ENCODE assay signal across 22 cellular contexts in the genomic region with DNA sequence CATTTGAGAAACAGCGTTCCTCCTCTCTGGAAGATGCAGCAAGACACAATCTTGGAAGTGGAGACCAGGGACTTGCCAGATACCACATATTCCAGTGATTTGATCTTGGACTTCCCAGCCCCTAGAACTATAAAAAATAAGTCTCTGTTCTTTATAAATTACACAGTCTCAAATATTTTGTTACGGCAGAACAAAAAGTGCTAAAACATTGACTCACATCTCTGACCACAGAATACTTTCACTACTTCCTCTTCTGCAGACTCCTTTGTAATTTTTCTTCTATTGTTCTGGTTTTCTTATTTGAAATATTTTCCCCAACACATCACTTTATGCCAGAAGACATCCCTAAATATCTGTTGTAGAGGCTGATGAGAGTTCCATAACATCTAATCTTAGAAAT.
"Had no signal": no experiment of that assay in that cellular context is flagged by ENCODE, and none has a peak within 500 bp of the region (broad histone marks: within the 10 kb centered on the region; RNA-seq: fewer than 3 reads in every experiment).

No MANE protein-coding gene starts in this region.

- H3K9me3 ChIP-seq: esophagus squamous epithelium, heart left ventricle, lower lobe of right lung, tibial artery had no signal

- H3K4me1 Mint-ChIP-seq: activated naive CD4-positive, alpha-beta T cell treated with anti-CD3 and anti-CD28 coated beads, Interleukin-2, amount 50 U/mL, for 24 hours; brain; central memory CD8-positive, alpha-beta T cell; immature natural killer cell; mesothelial cell of epicardium; nephron progenitor cell; stimulated activated memory B cell treated with anti-CD40 and anti-IgM and Interleukin-4, amounts not matched to agents 10 μg/mL and 1 μg/mL and 100 μg/mL, for 72 hours had no signal

- H3K9me3 Mint-ChIP-seq: nephron progenitor cell; stimulated activated memory B cell treated with anti-CD40 and anti-IgM and Interleukin-4, amounts not matched to agents 10 μg/mL and 1 μg/mL and 100 μg/mL, for 72 hours had no signal

- H3K27me3 Mint-ChIP-seq: activated naive CD4-positive, alpha-beta T cell treated with anti-CD3 and anti-CD28 coated beads, Interleukin-2, amount 50 U/mL, for 24 hours; brain; central memory CD8-positive, alpha-beta T cell; stimulated activated memory B cell treated with anti-CD40 and anti-IgM and Interleukin-4, amounts not matched to agents 10 μg/mL and 1 μg/mL and 100 μg/mL, for 72 hours had no signal

- H3K36me3 ChIP-seq: esophagus squamous epithelium, heart left ventricle, lower lobe of right lung, tibial artery had no signal

- ATAC-seq: heart left ventricle; left cardiac atrium; lower lobe of right lung; stimulated activated memory B cell treated with anti-CD40 and anti-IgM and Interleukin-4, amounts not matched to agents 10 μg/mL and 1 μg/mL and 100 μg/mL, for 72 hours had no signal

- H3K4me1 ChIP-seq: esophagus squamous epithelium, heart left ventricle, lower lobe of right lung, tibial artery had no signal

- H3K4me3 ChIP-seq: esophagus squamous epithelium, heart left ventricle, lower lobe of right lung, tibial artery had no signal

- H3K4me3 Mint-ChIP-seq: activated naive CD4-positive, alpha-beta T cell treated with anti-CD3 and anti-CD28 coated beads, Interleukin-2, amount 50 U/mL, for 24 hours; brain; central memory CD8-positive, alpha-beta T cell; immature natural killer cell; mesothelial cell of epicardium; nephron progenitor cell; stimulated activated memory B cell treated with anti-CD40 and anti-IgM and Interleukin-4, amounts not matched to agents 10 μg/mL and 1 μg/mL and 100 μg/mL, for 72 hours had no signal

- H3K27me3 ChIP-seq: esophagus squamous epithelium, heart left ventricle, tibial artery had no signal

- DNase-seq: activated CD4-positive, alpha-beta T cell treated with anti-CD3 and anti-CD28 coated beads, Interleukin-2, amount 50 U/mL, for 4 hours; activated CD4-positive, CD25-positive, alpha-beta regulatory T cell treated with anti-CD3 and anti-CD28 coated beads, Interleukin-2, amount 50 U/mL, for 72 hours; activated T-cell treated with anti-CD3 and anti-CD28 coated beads for 4 hours; amniotic stem cell; cortex of kidney; effector CD4-positive, alpha-beta T cell; esophagus squamous epithelium; foreskin melanocyte; heart left ventricle; immature natural killer cell; left cardiac atrium; lower lobe of right lung; nephron progenitor cell; occipital lobe; stimulated activated CD4-positive, alpha-beta T cell treated with anti-CD3 and anti-CD28 coated beads, Interleukin-2, amount 100 ng/mL, for 48 hours; T1000; tibial artery had no signal

- H3K27ac Mint-ChIP-seq: activated naive CD4-positive, alpha-beta T cell treated with anti-CD3 and anti-CD28 coated beads, Interleukin-2, amount 50 U/mL, for 24 hours; brain; immature natural killer cell; mesothelial cell of epicardium; nephron progenitor cell; stimulated activated memory B cell treated with anti-CD40 and anti-IgM and Interleukin-4, amounts not matched to agents 10 μg/mL and 1 μg/mL and 100 μg/mL, for 72 hours had no signal

- H3K36me3 Mint-ChIP-seq: activated naive CD4-positive, alpha-beta T cell treated with anti-CD3 and anti-CD28 coated beads, Interleukin-2, amount 50 U/mL, for 24 hours; brain; immature natural killer cell; mesothelial cell of epicardium; stimulated activated memory B cell treated with anti-CD40 and anti-IgM and Interleukin-4, amounts not matched to agents 10 μg/mL and 1 μg/mL and 100 μg/mL, for 72 hours had no signal

- H3K27ac ChIP-seq: esophagus squamous epithelium, heart left ventricle, lower lobe of right lung, tibial artery had no signal
